In genomic region chr14:102221026-102221425, GRCh38 we compare ENCODE assay signal across 15 cellular contexts.
DNase-seq lines count a peak whose midpoint lies in the region; ATAC-seq and TF ChIP-seq lines count a peak whose summit lies in the region.
"Had no signal": no experiment of that assay in that cellular context is flagged by ENCODE, and none has a peak within 500 bp of the region (broad histone marks: within the 10 kb centered on the region; RNA-seq: fewer than 3 reads in every experiment).

No MANE protein-coding gene starts in this region.

- TF ChIP-seq EP300 in ovary (IDR thresholded peaks at IDR 0.05): no peak

- no peaks in the 10 kb centered on the region for H3K27me3 ChIP-seq in endodermal cell (ENCODE audit: control insufficient read depth, insufficient read depth, low read length, poor library complexity, severe bottlenecking)
- no peaks in the 10 kb centered on the region for H3K27me3 ChIP-seq in ovary
- H3K27me3 ChIP-seq: BE2C, upper lobe of left lung had no signal

- H3K36me3 ChIP-seq in endodermal cell (ENCODE audit: control insufficient read depth, insufficient read depth, low read length) (peaks cover 25% of the 10 kb centered on the region), ovary (no peaks in the 10 kb centered on the region)

- H3K9me3 ChIP-seq in endodermal cell (ENCODE audit: control insufficient read depth, low read length) (no peaks in the 10 kb centered on the region), ovary (no peaks in the 10 kb centered on the region)
- H3K9me3 ChIP-seq: BE2C, upper lobe of left lung had no signal

- no peak overlapping the region for H3K9ac ChIP-seq in endodermal cell (ENCODE audit: extremely low read depth, low read length, poor library complexity, severe bottlenecking)

- TF ChIP-seq CTCF in endodermal cell (conservative IDR thresholded peaks at IDR 0.05): peak; percentile 37
- no peak for TF ChIP-seq CTCF in ovary (IDR thresholded peaks at IDR 0.05)

- H3K9me3 Mint-ChIP-seq in activated naive CD8-positive, alpha-beta T cell treated with anti-CD3 and anti-CD28 coated beads for 36 hours: no peaks in the 10 kb centered on the region
- H3K9me3 Mint-ChIP-seq in activated naive CD8-positive, alpha-beta T cell treated with anti-CD3 and anti-CD28 coated beads, Interleukin-2, amount 50 U/mL, for 24 hours: no peaks in the 10 kb centered on the region
- no peaks in the 10 kb centered on the region for H3K9me3 Mint-ChIP-seq in endodermal cell
- H3K9me3 Mint-ChIP-seq in stimulated activated effector memory CD8-positive, alpha-beta T cell treated with anti-CD3 and anti-CD28 coated beads, Interleukin-12 subunit alpha, Interleukin-12 subunit beta, amount 100 ng/mL, for 72 hours: no peaks in the 10 kb centered on the region

- DNase-seq in activated naive CD8-positive, alpha-beta T cell treated with anti-CD3 and anti-CD28 coated beads for 36 hours: no peak
- DNase-seq in activated naive CD8-positive, alpha-beta T cell treated with anti-CD3 and anti-CD28 coated beads, Interleukin-2, amount 50 U/mL, for 24 hours: no peak
- DNase-seq in M059J (ENCODE audit: low read depth) (peak; percentile 65), endodermal cell (peak; percentile 88), ovary (no peak)
- DNase-seq in stimulated activated effector memory CD8-positive, alpha-beta T cell treated with anti-CD3 and anti-CD28 coated beads, Interleukin-12 subunit alpha, Interleukin-12 subunit beta, amount 100 ng/mL, for 72 hours (ENCODE audit: low spot score in 2 of 2): no peak
- DNase-seq: amygdala, BE2C, cortex of kidney, NCI-H187, NCI-H526 treated with DMSO at 0.1 percent for 48 hours, upper lobe of left lung had no signal

- ATAC-seq in activated naive CD8-positive, alpha-beta T cell treated with anti-CD3 and anti-CD28 coated beads, Interleukin-2, amount 50 U/mL, for 24 hours: no peak
- ATAC-seq in stimulated activated effector memory CD8-positive, alpha-beta T cell treated with anti-CD3 and anti-CD28 coated beads, Interleukin-12 subunit alpha, Interleukin-12 subunit beta, amount 100 ng/mL, for 72 hours: peak; percentile 65
- ATAC-seq in HG02884 (IDR thresholded peaks at IDR 0.05; ENCODE audit: unreplicated experiment) (no peak), HG02571 (IDR thresholded peaks at IDR 0.05; ENCODE audit: unreplicated experiment) (no peak)

- no peak overlapping the region for H3K4me3 ChIP-seq in endodermal cell (ENCODE audit: low read length)
- no peak overlapping the region for H3K4me3 ChIP-seq in ovary
- H3K4me3 ChIP-seq: upper lobe of left lung had no signal

- no peak overlapping the region for H3K4me3 Mint-ChIP-seq in activated naive CD8-positive, alpha-beta T cell treated with anti-CD3 and anti-CD28 coated beads for 36 hours
- H3K4me3 Mint-ChIP-seq in activated naive CD8-positive, alpha-beta T cell treated with anti-CD3 and anti-CD28 coated beads, Interleukin-2, amount 50 U/mL, for 24 hours: no peak overlapping the region
- H3K4me3 Mint-ChIP-seq in endodermal cell: peak overlapping the region; percentile 18
- H3K4me3 Mint-ChIP-seq in stimulated activated effector memory CD8-positive, alpha-beta T cell treated with anti-CD3 and anti-CD28 coated beads, Interleukin-12 subunit alpha, Interleukin-12 subunit beta, amount 100 ng/mL, for 72 hours: no peak overlapping the region

- H3K4me1 ChIP-seq in endodermal cell (ENCODE audit: control insufficient read depth, insufficient read depth, low read length): peaks cover 11% of the 10 kb centered on the region
- H3K4me1 ChIP-seq in ovary (ENCODE audit: insufficient read depth): no peaks in the 10 kb centered on the region
- H3K4me1 ChIP-seq: BE2C had no signal

- peaks cover 3% of the 10 kb centered on the region for H3K36me3 Mint-ChIP-seq in activated naive CD8-positive, alpha-beta T cell treated with anti-CD3 and anti-CD28 coated beads for 36 hours
- H3K36me3 Mint-ChIP-seq in activated naive CD8-positive, alpha-beta T cell treated with anti-CD3 and anti-CD28 coated beads, Interleukin-2, amount 50 U/mL, for 24 hours (ENCODE audit: low read depth): peaks cover 5% of the 10 kb centered on the region
- H3K36me3 Mint-ChIP-seq in endodermal cell (ENCODE audit: low read depth): peaks cover 34% of the 10 kb centered on the region
- H3K36me3 Mint-ChIP-seq in stimulated activated effector memory CD8-positive, alpha-beta T cell treated with anti-CD3 and anti-CD28 coated beads, Interleukin-12 subunit alpha, Interleukin-12 subunit beta, amount 100 ng/mL, for 72 hours: peaks cover 10% of the 10 kb centered on the region

- peak overlapping the region; percentile 29 for H3K27ac Mint-ChIP-seq in activated naive CD8-positive, alpha-beta T cell treated with anti-CD3 and anti-CD28 coated beads for 36 hours
- no peak overlapping the region for H3K27ac Mint-ChIP-seq in activated naive CD8-positive, alpha-beta T cell treated with anti-CD3 and anti-CD28 coated beads, Interleukin-2, amount 50 U/mL, for 24 hours
- no peak overlapping the region for H3K27ac Mint-ChIP-seq in endodermal cell
- H3K27ac Mint-ChIP-seq in stimulated activated effector memory CD8-positive, alpha-beta T cell treated with anti-CD3 and anti-CD28 coated beads, Interleukin-12 subunit alpha, Interleukin-12 subunit beta, amount 100 ng/mL, for 72 hours: peak overlapping the region; percentile 45

- no peak for TF ChIP-seq POLR2A in ovary (IDR thresholded peaks at IDR 0.05)

- intact Hi-C loops in ovary (cut with DNase I): no loop called here

- 59 to 69% methylated on average over 6 to 7 of the region's 7 CpGs for WGBS in endodermal cell (ENCODE audit: insufficient coverage in 1 of 2, insufficient read length in 1 of 2), 2 experiments
- 53 to 65% (median 60%) methylated on average over 7 of the region's 7 CpGs for WGBS in ovary, 3 donors

- H3K4me1 Mint-ChIP-seq in activated naive CD8-positive, alpha-beta T cell treated with anti-CD3 and anti-CD28 coated beads for 36 hours: peaks cover 16% of the 10 kb centered on the region
- H3K4me1 Mint-ChIP-seq in activated naive CD8-positive, alpha-beta T cell treated with anti-CD3 and anti-CD28 coated beads, Interleukin-2, amount 50 U/mL, for 24 hours: peaks cover 17% of the 10 kb centered on the region
- peaks cover 30% of the 10 kb centered on the region for H3K4me1 Mint-ChIP-seq in endodermal cell
- peaks cover 29% of the 10 kb centered on the region for H3K4me1 Mint-ChIP-seq in stimulated activated effector memory CD8-positive, alpha-beta T cell treated with anti-CD3 and anti-CD28 coated beads, Interleukin-12 subunit alpha, Interleukin-12 subunit beta, amount 100 ng/mL, for 72 hours

- H3K27ac ChIP-seq in endodermal cell (ENCODE audit: low read depth, low read length): no peak overlapping the region
- no peak overlapping the region for H3K27ac ChIP-seq in ovary
- H3K27ac ChIP-seq: upper lobe of left lung, VCaP had no signal

- no peaks in the 10 kb centered on the region for H3K27me3 Mint-ChIP-seq in activated naive CD8-positive, alpha-beta T cell treated with anti-CD3 and anti-CD28 coated beads for 36 hours
- no peaks in the 10 kb centered on the region for H3K27me3 Mint-ChIP-seq in activated naive CD8-positive, alpha-beta T cell treated with anti-CD3 and anti-CD28 coated beads, Interleukin-2, amount 50 U/mL, for 24 hours
- no peaks in the 10 kb centered on the region for H3K27me3 Mint-ChIP-seq in endodermal cell (ENCODE audit: insufficient read depth)

Comparison
In these comparisons a context has a peak if more than half of its experiments do, and no peak if none do; other contexts are left out.
1. H3K27ac Mint-ChIP-seq: peak in activated naive CD8-positive, alpha-beta T cell treated with anti-CD3 and anti-CD28 coated beads for 36 hours (single experiment) and stimulated activated effector memory CD8-positive, alpha-beta T cell treated with anti-CD3 and anti-CD28 coated beads, Interleukin-12 subunit alpha, Interleukin-12 subunit beta, amount 100 ng/mL, for 72 hours (single experiment); none in activated naive CD8-positive, alpha-beta T cell treated with anti-CD3 and anti-CD28 coated beads, Interleukin-2, amount 50 U/mL, for 24 hours (single experiment) and endodermal cell (single experiment).
2. DNase-seq: peak in M059J (single experiment) and endodermal cell (single experiment); none in activated naive CD8-positive, alpha-beta T cell treated with anti-CD3 and anti-CD28 coated beads for 36 hours (single experiment), activated naive CD8-positive, alpha-beta T cell treated with anti-CD3 and anti-CD28 coated beads, Interleukin-2, amount 50 U/mL, for 24 hours (single experiment), stimulated activated effector memory CD8-positive, alpha-beta T cell treated with anti-CD3 and anti-CD28 coated beads, Interleukin-12 subunit alpha, Interleukin-12 subunit beta, amount 100 ng/mL, for 72 hours (0 of 2) and ovary (0 of 5).